ENCODE assay signal across 15 cellular contexts in the genomic region with DNA sequence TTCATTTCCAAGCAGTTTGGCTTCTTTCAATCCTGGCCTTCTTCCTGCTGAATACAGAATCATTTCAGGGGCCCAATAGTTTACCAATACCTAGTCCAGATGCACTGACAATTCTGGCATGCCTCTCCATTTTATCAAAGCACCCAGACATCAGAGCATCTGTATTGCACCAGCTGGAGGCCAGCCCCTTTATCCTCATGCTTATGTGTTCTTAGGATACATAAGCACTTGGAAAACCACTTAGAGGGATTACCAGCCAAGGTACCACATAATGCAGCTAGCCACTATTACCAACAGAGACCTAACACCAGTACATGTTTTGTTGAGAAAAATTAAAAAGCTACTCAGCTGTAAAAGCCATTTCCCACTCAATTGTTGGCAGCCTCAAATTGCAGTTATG.
DNase-seq lines count a peak whose midpoint lies in the region; ATAC-seq and TF ChIP-seq lines count a peak whose summit lies in the region.
"Had no signal": no experiment of that assay in that cellular context is flagged by ENCODE, and none has a peak within 500 bp of the region (broad histone marks: within the 10 kb centered on the region; RNA-seq: fewer than 3 reads in every experiment).

No MANE protein-coding gene starts in this region.

- intact Hi-C loops in spleen (cut with DNase I; ENCODE audit: low total_unique reads) = no loop called here

- H3K36me3 ChIP-seq in spleen = no peaks in the 10 kb centered on the region

- no peaks in the 10 kb centered on the region for H3K9me3 ChIP-seq in spleen

- no peaks in the 10 kb centered on the region for H3K27me3 ChIP-seq in spleen (replicated peaks in 1 of 7)

- TF ChIP-seq POLR2A in spleen (IDR thresholded peaks at IDR 0.05) = no peak

- H3K4me1 ChIP-seq in spleen = no peaks in the 10 kb centered on the region

- H3K27ac ChIP-seq in spleen = no peak overlapping the region
- H3K27ac ChIP-seq: KMS-11 had no signal

- DNase-seq in NCI-H2227 (lab: John Stamatoyannopoulos, UW; ENCODE audit: unreplicated experiment) (peak; percentile 28), NCI-H2227 treated with DMSO at 0.1 percent for 48 hours (lab: John Stamatoyannopoulos, UW) (no peak), NCI-H187 treated with DMSO at 0.1 percent for 48 hours (lab: John Stamatoyannopoulos, UW) (peak; percentile 77), NCI-H524 treated with DMSO at 0.1 percent for 48 hours (lab: John Stamatoyannopoulos, UW) (peak; percentile 100), amniotic stem cell (lab: John Stamatoyannopoulos, UW) (no peak), spleen (no peak), HK-2 (ENCODE audit: unreplicated experiment) (no peak)
- DNase-seq: CD8-positive, alpha-beta memory T cell; DMS 273 treated with DMSO at 0.1 percent for 48 hours; GOT3; NCI-H2081 treated with DMSO at 0.1 percent for 48 hours; NCI-H526 treated with DMSO at 0.1 percent for 48 hours; SW 1271 had no signal

- ATAC-seq in HG02938 (IDR thresholded peaks at IDR 0.05; ENCODE audit: unreplicated experiment) = no peak

- no peak for TF ChIP-seq CTCF in spleen (IDR thresholded peaks at IDR 0.05 in 8 of 11, conservative IDR thresholded peaks at IDR 0.05 in 3 of 11)

- H3K4me3 ChIP-seq in spleen = no peak overlapping the region

Comparison
In these comparisons a context has a peak if more than half of its experiments do, and no peak if none do; other contexts are left out.
1. DNase-seq: peak in NCI-H2227 (single experiment), NCI-H187 treated with DMSO at 0.1 percent for 48 hours (single experiment) and NCI-H524 treated with DMSO at 0.1 percent for 48 hours (single experiment); none in NCI-H2227 treated with DMSO at 0.1 percent for 48 hours (single experiment), amniotic stem cell (single experiment), spleen (single experiment) and HK-2 (single experiment).